In the genomic region with DNA sequence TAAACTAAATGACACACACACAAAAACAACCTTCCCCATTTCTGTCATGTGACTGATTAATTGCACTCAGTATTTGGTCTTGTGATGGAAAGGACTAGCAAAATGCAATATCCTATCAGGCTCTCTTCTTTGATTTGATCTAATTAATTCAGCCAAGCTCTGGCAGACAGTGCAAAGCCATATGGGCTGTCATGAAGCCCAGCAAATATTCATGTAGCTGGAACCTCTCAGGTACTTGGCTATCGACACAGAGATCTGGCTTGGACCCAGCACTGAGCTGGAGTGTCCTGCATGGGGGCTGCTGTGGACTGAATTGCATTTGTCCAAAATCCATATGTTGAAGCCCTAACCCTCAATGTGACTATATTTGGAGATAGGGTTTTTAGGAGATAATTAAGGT, we compare ENCODE assay signal across 12 cellular contexts.
"Had no signal": no experiment of that assay in that cellular context is flagged by ENCODE, and none has a peak within 500 bp of the region (broad histone marks: within the 10 kb centered on the region; RNA-seq: fewer than 3 reads in every experiment).

No MANE protein-coding gene starts in this region.

- H3K27ac Mint-ChIP-seq: activated naive CD4-positive, alpha-beta T cell treated with anti-CD3 and anti-CD28 coated beads for 36 hours; activated T-helper 17 cell treated with anti-CD3 and anti-CD28 coated beads, Interleukin-2, amount 50 U/mL, for 72 hours; endodermal cell; mesothelial cell of epicardium; stimulated activated naive CD8-positive, alpha-beta T cell treated with anti-CD3 and anti-CD28 coated beads, Interleukin-15, Interleukin-2, amounts not matched to agents 100 ng/mL and 50 ng/mL, for 24 hours; WTC11 had no signal

- ATAC-seq: activated T-helper 17 cell treated with anti-CD3 and anti-CD28 coated beads, Interleukin-2, amount 50 U/mL, for 72 hours; pancreas; WTC11 had no signal

- H3K36me3 Mint-ChIP-seq: mesothelial cell of epicardium, WTC11 had no signal

- DNase-seq: activated CD4-positive, alpha-beta T cell treated with anti-CD3 and anti-CD28 coated beads for 48 hours; activated naive CD4-positive, alpha-beta T cell treated with anti-CD3 and anti-CD28 coated beads for 36 hours; central memory CD4-positive, alpha-beta T cell; dermis blood vessel endothelial cell; endodermal cell; kidney glomerular epithelial cell; pancreas; stimulated activated CD4-positive, alpha-beta T cell treated with anti-CD3 and anti-CD28 coated beads, Interleukin-4, amount 100 ng/mL, for 1 hour had no signal

- H3K9me3 Mint-ChIP-seq: activated naive CD4-positive, alpha-beta T cell treated with anti-CD3 and anti-CD28 coated beads for 36 hours; activated T-helper 17 cell treated with anti-CD3 and anti-CD28 coated beads, Interleukin-2, amount 50 U/mL, for 72 hours; stimulated activated naive CD8-positive, alpha-beta T cell treated with anti-CD3 and anti-CD28 coated beads, Interleukin-15, Interleukin-2, amounts not matched to agents 100 ng/mL and 50 ng/mL, for 24 hours had no signal

- H3K27me3 ChIP-seq: pancreas had no signal

- H3K9me3 ChIP-seq: pancreas had no signal

- H3K4me3 ChIP-seq: pancreas had no signal

- H3K27ac ChIP-seq: pancreas had no signal

- H3K4me3 Mint-ChIP-seq: activated naive CD4-positive, alpha-beta T cell treated with anti-CD3 and anti-CD28 coated beads for 36 hours; activated T-helper 17 cell treated with anti-CD3 and anti-CD28 coated beads, Interleukin-2, amount 50 U/mL, for 72 hours; endodermal cell; mesothelial cell of epicardium; stimulated activated naive CD8-positive, alpha-beta T cell treated with anti-CD3 and anti-CD28 coated beads, Interleukin-15, Interleukin-2, amounts not matched to agents 100 ng/mL and 50 ng/mL, for 24 hours; WTC11 had no signal

- H3K36me3 ChIP-seq: pancreas had no signal

- H3K27me3 Mint-ChIP-seq: stimulated activated naive CD8-positive, alpha-beta T cell treated with anti-CD3 and anti-CD28 coated beads, Interleukin-15, Interleukin-2, amounts not matched to agents 100 ng/mL and 50 ng/mL, for 24 hours had no signal

- H3K4me1 ChIP-seq: pancreas had no signal

- H3K4me1 Mint-ChIP-seq: activated T-helper 17 cell treated with anti-CD3 and anti-CD28 coated beads, Interleukin-2, amount 50 U/mL, for 72 hours; endodermal cell; mesothelial cell of epicardium had no signal
